Comparison of ENCODE assay signal across 8 cellular contexts in the genomic region with DNA sequence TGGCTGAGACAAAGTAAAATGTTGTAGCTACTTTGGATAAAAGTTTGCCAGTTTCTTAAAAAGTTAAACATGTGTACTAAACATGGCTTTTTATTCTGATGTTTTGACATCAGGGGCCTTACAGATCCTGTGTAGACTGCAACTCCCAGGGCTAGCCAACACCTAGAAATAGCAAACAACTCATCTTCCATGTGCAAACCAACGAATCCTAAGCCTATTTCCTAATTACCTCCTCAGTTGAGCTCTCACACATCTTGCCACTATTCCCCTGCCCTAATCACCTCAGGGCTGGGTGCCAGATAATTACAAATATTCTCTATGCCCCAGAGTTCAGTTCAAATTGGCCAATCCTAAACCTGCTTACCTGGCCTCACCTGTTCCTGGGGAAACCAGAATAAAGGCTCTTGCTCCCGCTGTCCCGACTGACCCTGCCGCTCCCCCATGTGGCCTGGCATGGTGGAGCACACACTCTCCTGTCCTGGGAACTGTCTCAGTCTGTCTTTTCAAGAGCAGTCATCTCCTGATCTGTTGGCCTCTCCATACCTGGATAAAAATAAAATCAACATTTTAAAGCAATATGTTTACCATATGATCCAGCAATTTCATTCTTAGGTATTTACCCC. TPM values are rescaled to one million over a fixed set of nuclear protein-coding genes. Genes with fewer than 3 reads are reported as not detected.
DNase-seq lines count a peak whose midpoint lies in the region; FAIRE-seq lines count a peak whose summit lies in the region.

No MANE protein-coding gene starts in this region.

- H3K27me3 Mint-ChIP-seq in activated naive CD8-positive, alpha-beta T cell treated with anti-CD3 and anti-CD28 coated beads for 36 hours, result no peaks in the 10 kb centered on the region

- FAIRE-seq in urothelium cell line (lab: Jason Lieb, UNC), result no peak

- H3K4me3 Mint-ChIP-seq in activated naive CD8-positive, alpha-beta T cell treated with anti-CD3 and anti-CD28 coated beads for 36 hours, result no peak overlapping the region

- H3K27ac Mint-ChIP-seq in activated naive CD8-positive, alpha-beta T cell treated with anti-CD3 and anti-CD28 coated beads for 36 hours, result no peak overlapping the region

- DNase-seq in NCI-H2081 (lab: John Stamatoyannopoulos, UW) (peak; percentile 30 to 34), NCI-H2081 treated with DMSO at 0.1 percent for 48 hours (lab: John Stamatoyannopoulos, UW) (no peak), M059J (ENCODE audit: low read depth) (peak; percentile 24), islet precursor cell (peak; percentile 91), urothelium cell line (ENCODE audit: low spot score) (peak; percentile 19), COLO829 (ENCODE audit: low spot score) (no peak), putamen (ENCODE audit: low spot score) (no peak)
- peak; percentile 31 for DNase-seq in activated naive CD8-positive, alpha-beta T cell treated with anti-CD3 and anti-CD28 coated beads for 36 hours

- peaks cover 2% of the 10 kb centered on the region for H3K9me3 Mint-ChIP-seq in activated naive CD8-positive, alpha-beta T cell treated with anti-CD3 and anti-CD28 coated beads for 36 hours

- no peaks in the 10 kb centered on the region for H3K4me1 Mint-ChIP-seq in activated naive CD8-positive, alpha-beta T cell treated with anti-CD3 and anti-CD28 coated beads for 36 hours

- no peaks in the 10 kb centered on the region for H3K36me3 Mint-ChIP-seq in activated naive CD8-positive, alpha-beta T cell treated with anti-CD3 and anti-CD28 coated beads for 36 hours

RNA-seq across cellular contexts. Expression of a gene that starts 37.1 kb away (rescaled TPM):
- 5.3 and 10.7 TPM in 2 replicates for total RNA-seq in M059J (2014; rRNA removed; shearing (Covaris generic))
- 10 to 100 TPM; 12.0 to 12.2 TPM for total RNA-seq in activated naive CD8-positive, alpha-beta T cell treated with anti-CD3 and anti-CD28 coated beads for 36 hours

Comparison
In these comparisons a context has a peak if more than half of its experiments do, and no peak if none do; other contexts are left out.
1. DNase-seq: peak in NCI-H2081 (2 of 2), M059J (single experiment), activated naive CD8-positive, alpha-beta T cell treated with anti-CD3 and anti-CD28 coated beads for 36 hours (single experiment), islet precursor cell (single experiment) and urothelium cell line (single experiment); none in NCI-H2081 treated with DMSO at 0.1 percent for 48 hours (single experiment), COLO829 (single experiment) and putamen (single experiment).